ENCODE assay signal across 8 cellular contexts in the genomic region with DNA sequence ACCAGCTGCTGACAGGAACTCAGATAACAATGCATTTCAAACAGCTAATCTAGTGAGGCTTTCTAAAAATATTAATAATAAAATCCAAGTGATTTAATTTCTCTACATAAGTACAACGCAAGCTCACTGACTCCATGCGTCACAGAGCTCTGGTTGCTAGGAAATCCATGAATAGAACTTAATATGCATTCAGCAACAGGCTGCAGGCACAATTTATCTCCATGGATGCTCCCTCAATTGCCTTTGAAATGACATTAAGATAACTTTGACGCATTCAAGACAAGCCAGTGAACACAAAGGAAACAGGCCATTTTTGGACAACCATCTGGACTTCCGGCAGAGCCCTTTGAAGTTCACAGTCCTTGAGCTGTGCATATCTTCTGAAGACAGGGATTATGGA.
"Had no signal": no experiment of that assay in that cellular context is flagged by ENCODE, and none has a peak within 500 bp of the region (broad histone marks: within the 10 kb centered on the region; RNA-seq: fewer than 3 reads in every experiment).

No MANE protein-coding gene starts in this region.

- H3K4me1 ChIP-seq: left lung, vagina had no signal

- H3K27me3 ChIP-seq: brain microvascular endothelial cell, left lung, pancreas, tibial nerve, vagina had no signal

- H3K4me3 ChIP-seq: left lung, pancreas, tibial nerve, vagina had no signal

- H3K36me3 ChIP-seq: brain microvascular endothelial cell, left lung, pancreas, tibial nerve, vagina had no signal

- DNase-seq: activated T-cell treated with anti-CD3 and anti-CD28 coated beads, Interleukin-2, amount 50 U/mL, for 1 hour; brain microvascular endothelial cell; left lung; nephron progenitor cell; pancreas had no signal

- H3K9me3 ChIP-seq: left lung, pancreas, tibial nerve, vagina had no signal

- ATAC-seq: activated CD4-positive, CD25-positive, alpha-beta regulatory T cell treated with anti-CD3 and anti-CD28 coated beads, Interleukin-2, amount 50 U/mL, for 24 hours had no signal
